8 cellular contexts compared by ENCODE assay signal in the genomic region with DNA sequence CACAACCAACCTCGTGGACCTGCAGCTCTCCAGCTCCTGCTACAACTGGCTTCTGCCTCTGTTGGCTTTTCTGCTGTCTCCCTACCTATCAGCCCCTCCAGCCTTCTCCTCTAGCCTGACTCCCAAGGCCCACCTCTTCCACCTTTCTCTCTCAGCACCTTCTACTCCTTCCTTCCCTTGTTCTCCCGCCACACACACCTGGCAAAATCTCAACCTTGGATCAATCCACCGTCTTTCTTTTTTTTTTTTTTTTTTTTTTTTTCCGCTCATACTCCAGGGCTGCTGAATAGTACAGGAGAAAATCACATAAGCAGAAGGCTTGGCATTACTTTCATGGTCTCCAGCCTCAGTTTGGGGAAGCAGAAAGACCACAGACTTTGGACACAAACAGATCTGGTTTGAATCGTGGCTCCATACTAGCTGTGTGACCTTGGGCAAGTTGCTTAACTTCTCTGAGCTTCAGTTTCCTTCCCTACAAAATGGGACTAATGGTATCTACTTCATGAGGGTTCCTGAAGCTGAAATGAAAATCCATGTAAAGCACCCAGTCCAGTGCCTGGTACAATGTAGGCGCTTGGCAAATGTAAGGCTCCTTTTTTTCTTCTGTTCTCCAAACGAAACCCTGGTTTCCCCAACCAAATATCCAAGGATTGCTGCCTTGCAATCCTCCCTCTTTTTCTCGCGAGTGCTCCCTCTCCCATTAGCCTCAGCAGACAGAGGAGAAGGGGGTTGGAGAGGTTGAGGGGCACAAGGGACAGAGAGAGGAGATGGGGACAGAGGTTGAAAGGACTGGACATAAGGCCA. TPM values are rescaled to one million over a fixed set of nuclear protein-coding genes. Genes with fewer than 3 reads are reported as not detected.
DNase-seq lines count a peak whose midpoint lies in the region; ATAC-seq and TF ChIP-seq lines count a peak whose summit lies in the region.

No MANE protein-coding gene starts in this region.

- H3K9me3 ChIP-seq in SK-N-SH = no peaks in the 10 kb centered on the region
- no peaks in the 10 kb centered on the region for H3K9me3 ChIP-seq in left lung
- H3K9me3 ChIP-seq in subcutaneous abdominal adipose tissue (ENCODE audit: control insufficient read depth in 5 of 5, low read length in 5 of 5) = peaks cover 0 to 4% (median 0%) of the 10 kb centered on the region in 5 donors

- H3K9me2 ChIP-seq in SK-N-SH = no peaks in the 10 kb centered on the region

- H3K4me1 ChIP-seq in SK-N-SH (ENCODE audit: control insufficient read depth in 1 of 2, insufficient read depth in 2 of 2, low read depth in 1 of 2, low read length in 1 of 2) = peaks cover 0 to 10% of the 10 kb centered on the region in 2 experiments; a peak in 1 of 4 replicates
- H3K4me1 ChIP-seq in left lung = no peaks in the 10 kb centered on the region
- H3K4me1 ChIP-seq in subcutaneous abdominal adipose tissue (ENCODE audit: control insufficient read depth in 5 of 5, insufficient read depth in 5 of 5, low read length in 5 of 5) = peaks cover 0 to 16% (median 8%) of the 10 kb centered on the region in 5 donors

- H3K36me3 ChIP-seq in SK-N-SH (replicated peaks in 1 of 2; ENCODE audit: control insufficient read depth in 1 of 2, insufficient read depth in 2 of 2, low read length in 1 of 2) = no peaks in the 10 kb centered on the region
- no peaks in the 10 kb centered on the region for H3K36me3 ChIP-seq in left lung
- no peaks in the 10 kb centered on the region for H3K36me3 ChIP-seq in subcutaneous abdominal adipose tissue (ENCODE audit: control insufficient read depth in 5 of 5, insufficient read depth in 5 of 5, low read length in 5 of 5)

- CTCF ChIA-PET in SK-N-SH (lab: Yijun Ruan, JAX) = no interaction called here

- peaks cover 7% of the 10 kb centered on the region for H3F3A ChIP-seq in SK-N-SH (replicated peaks; ENCODE audit: insufficient read depth)

- in situ Hi-C loops in astrocyte of the cerebellum (cut with HindIII; ENCODE audit: low sequenced_read_pairs) = no loop called here

- DNase-seq in SK-N-SH = no peak
- no peak for DNase-seq in astrocyte of the cerebellum (ENCODE audit: low read depth)
- DNase-seq in left lung = no peak
- DNase-seq in OCI-M2 (lab: John Stamatoyannopoulos, UW; ENCODE audit: unreplicated experiment) = no peak
- no peak for DNase-seq in stimulated activated CD4-positive, alpha-beta T cell treated with anti-CD3 and anti-CD28 coated beads, Interleukin-15, amount 100 ng/mL, for 24 hours

- peak overlapping the region; percentile 38 to 72; a peak in 3 of 4 replicates for H3K27ac ChIP-seq in SK-N-SH (ENCODE audit: low read depth in 2 of 2, low read length in 1 of 2)
- H3K27ac ChIP-seq in left lung = peak overlapping the region in 1 of 2 donors; percentile 39
- no peak overlapping the region for H3K27ac ChIP-seq in subcutaneous abdominal adipose tissue (ENCODE audit: low read depth, low read length)

- POLR2A ChIA-PET in SK-N-SH (lab: Yijun Ruan, JAX) = interaction anchor here (1.2 kb wide), 1 partner anchor 145 kb away, joined by 4 read pairs; no protein-coding TSS in a partner anchor

- peak overlapping the region; percentile 76 for H3K9ac ChIP-seq in SK-N-SH
- H3K9ac ChIP-seq in subcutaneous abdominal adipose tissue (ENCODE audit: low read length in 5 of 5) = peak overlapping the region in 4 of 5 donors; percentile 14 to 72 (median 58)

- no peak for TF ChIP-seq RAD21 in SK-N-SH (IDR thresholded peaks at IDR 0.05; ENCODE audit: low read length)

- peaks cover 54% of the 10 kb centered on the region for H3K79me2 ChIP-seq in SK-N-SH (ENCODE audit: insufficient read depth)

- no peak overlapping the region for H2AFZ ChIP-seq in SK-N-SH (ENCODE audit: low read depth)

- H3K4me3 ChIP-seq in SK-N-SH (ENCODE audit: low read depth in 2 of 2, low read length in 1 of 2) (peak overlapping the region; percentile 62 to 63), astrocyte of the cerebellum (ENCODE audit: low read depth, low read length) (peak overlapping the region; percentile 57), left lung (peak overlapping the region; percentile 32 to 46), subcutaneous abdominal adipose tissue (ENCODE audit: low read depth in 1 of 5, low read length in 5 of 5) (peak overlapping the region; percentile 56 to 70 (median 65))

- H4K20me1 ChIP-seq in SK-N-SH (ENCODE audit: insufficient read depth) = no peaks in the 10 kb centered on the region

- no peak for TF ChIP-seq CTCF in SK-N-SH (IDR thresholded peaks at IDR 0.05)
- no peak for TF ChIP-seq CTCF in astrocyte of the cerebellum (IDR thresholded peaks at IDR 0.05; ENCODE audit: low read depth, low read length, missing control alignments)
- TF ChIP-seq CTCF in left lung (IDR thresholded peaks at IDR 0.05) = no peak

- TF ChIP-seq EP300 in SK-N-SH (IDR thresholded peaks at IDR 0.05; ENCODE audit: borderline replicate concordance in 1 of 2, low read depth in 1 of 2, low read length in 1 of 2) = no peak

- H3K4me2 ChIP-seq in SK-N-SH = peak overlapping the region; percentile 55

- ATAC-seq in SK-N-SH treated with all-trans-retinoic acid at 6 μM for 48 hours (no peak), left lung (no peak), HG03378 (IDR thresholded peaks at IDR 0.05; ENCODE audit: unreplicated experiment) (no peak)

- intact Hi-C loops in left lung (cut with DNase I) = no loop called here

- H3K27me3 ChIP-seq in SK-N-SH (ENCODE audit: insufficient read depth) = peaks cover 12% of the 10 kb centered on the region; the same call in 1 of the 2 replicates
- peaks cover 0 to 26% of the 10 kb centered on the region in 2 donors for H3K27me3 ChIP-seq in left lung
- H3K27me3 ChIP-seq in subcutaneous abdominal adipose tissue (ENCODE audit: control insufficient read depth in 5 of 5, insufficient read depth in 4 of 5, low read length in 5 of 5) = peaks cover 2 to 18% (median 10%) of the 10 kb centered on the region in 5 donors

- WGBS in SK-N-SH (ENCODE audit: low lambda C conversion rate) = 35% methylated on average over 9 of the region's 9 CpGs

TF ChIP-seq in SK-N-SH, 30 proteins besides CTCF, POLR2A, EP300 and RAD21 (continues in another document):
- TF ChIP-seq POLR2AphosphoS5 (IDR thresholded peaks at IDR 0.05; ENCODE audit: low read depth, low read length) (no peak), GABPA (IDR thresholded peaks at IDR 0.05; ENCODE audit: low read depth) (no peak), RCOR1 (IDR thresholded peaks at IDR 0.05; ENCODE audit: low read length) (no peak), RFX5 (IDR thresholded peaks at IDR 0.05; ENCODE audit: low read length) (no peak), GATA2 (CRISPR knock-in tag; IDR thresholded peaks at IDR 0.05) (no peak), FOXM1 (IDR thresholded peaks at IDR 0.05; ENCODE audit: low read depth) (no peak)
- TF ChIP-seq, protein P1, sequence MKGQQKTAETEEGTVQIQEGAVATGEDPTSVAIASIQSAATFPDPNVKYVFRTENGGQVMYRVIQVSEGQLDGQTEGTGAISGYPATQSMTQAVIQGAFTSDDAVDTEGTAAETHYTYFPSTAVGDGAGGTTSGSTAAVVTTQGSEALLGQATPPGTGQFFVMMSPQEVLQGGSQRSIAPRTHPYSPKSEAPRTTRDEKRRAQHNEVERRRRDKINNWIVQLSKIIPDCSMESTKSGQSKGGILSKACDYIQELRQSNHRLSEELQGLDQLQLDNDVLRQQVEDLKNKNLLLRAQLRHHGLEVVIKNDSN (IDR thresholded peaks at IDR 0.05; ENCODE audit: borderline replicate concordance, low read depth) = no peak
- TF ChIP-seq, protein P2, sequence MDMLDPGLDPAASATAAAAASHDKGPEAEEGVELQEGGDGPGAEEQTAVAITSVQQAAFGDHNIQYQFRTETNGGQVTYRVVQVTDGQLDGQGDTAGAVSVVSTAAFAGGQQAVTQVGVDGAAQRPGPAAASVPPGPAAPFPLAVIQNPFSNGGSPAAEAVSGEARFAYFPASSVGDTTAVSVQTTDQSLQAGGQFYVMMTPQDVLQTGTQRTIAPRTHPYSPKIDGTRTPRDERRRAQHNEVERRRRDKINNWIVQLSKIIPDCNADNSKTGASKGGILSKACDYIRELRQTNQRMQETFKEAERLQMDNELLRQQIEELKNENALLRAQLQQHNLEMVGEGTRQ (IDR thresholded peaks at IDR 0.05; ENCODE audit: borderline replicate concordance, low read depth, low read length) = no peak

TF ChIP-seq in SK-N-SH treated with all-trans-retinoic acid at 6 μM for 48 hours, 23 proteins besides CTCF, POLR2A, EP300 and RAD21 (continues in another document):
- no peak for TF ChIP-seq CSRNP3 (CRISPR knock-in tag; IDR thresholded peaks at IDR 0.05)

RNA-seq across cellular contexts. Expression of gene FGD1, which starts 1.7 kb away (rescaled TPM):
- polyA plus RNA-seq in SK-N-SH (2012; rRNA removed) = 3.3 and 6.3 TPM in 2 replicates
- polyA plus RNA-seq in SK-N-SH (2012; cell fraction: cytosol; rRNA removed) = 4.1 and 6.3 TPM in 2 replicates
- 10.8 and 13.4 TPM in 2 replicates for polyA plus RNA-seq in SK-N-SH (2012; cell fraction: nucleus; rRNA removed)
- total RNA-seq in left lung = 1 to 10 TPM; 5.3 to 6.4 TPM

RNA-seq across cellular contexts. Expression of gene GNL3L, which starts 35.7 kb away (rescaled TPM):
- polyA plus RNA-seq in SK-N-SH (2012; rRNA removed) = 16.3 and 19.4 TPM in 2 replicates
- 12.0 and 15.0 TPM in 2 replicates for polyA plus RNA-seq in SK-N-SH (2012; cell fraction: cytosol; rRNA removed)
- polyA plus RNA-seq in SK-N-SH (2012; cell fraction: nucleus; rRNA removed) = 21.6 and 27.8 TPM in 2 replicates
- 10 to 100 TPM; 28.1 to 30.7 TPM for total RNA-seq in left lung

RNA-seq across cellular contexts. Expression of gene TSR2, which starts 54.2 kb away (rescaled TPM):
- 23.7 and 32.8 TPM in 2 replicates for polyA plus RNA-seq in SK-N-SH (2012; rRNA removed)
- polyA plus RNA-seq in SK-N-SH (2012; cell fraction: cytosol; rRNA removed) = 37.7 and 44.8 TPM in 2 replicates
- 14.6 and 16.1 TPM in 2 replicates for polyA plus RNA-seq in SK-N-SH (2012; cell fraction: nucleus; rRNA removed)
- 10 to 100 TPM; 29.0 to 31.5 TPM for total RNA-seq in left lung
